Comparison of ENCODE assay signal across 19 cellular contexts in the genomic region with DNA sequence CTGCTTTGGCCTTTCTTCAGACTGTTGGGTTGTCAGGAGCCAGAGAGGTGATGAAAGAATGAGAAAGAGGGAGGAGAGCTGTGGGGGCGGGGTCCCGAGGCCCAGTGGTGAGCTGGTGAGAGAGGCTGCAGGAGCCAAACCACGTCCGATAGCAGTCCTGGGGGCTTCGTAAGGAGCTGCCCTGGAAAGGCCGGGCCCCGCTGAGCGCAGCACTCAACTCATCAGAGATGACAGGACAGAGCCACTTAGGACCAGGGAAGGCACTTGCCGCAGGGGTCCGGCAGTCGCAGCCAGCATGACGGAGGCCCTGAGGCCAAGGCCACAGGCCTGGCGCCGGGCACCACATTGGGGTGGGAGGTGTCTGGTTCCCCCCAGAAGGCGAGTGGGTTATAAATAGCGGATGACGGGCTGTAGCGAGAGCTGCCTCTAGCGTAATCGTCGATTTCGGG.
DNase-seq lines count a peak whose midpoint lies in the region; ATAC-seq and TF ChIP-seq lines count a peak whose summit lies in the region.
"Had no signal": no experiment of that assay in that cellular context is flagged by ENCODE, and none has a peak within 500 bp of the region (broad histone marks: within the 10 kb centered on the region; RNA-seq: fewer than 3 reads in every experiment).

No MANE protein-coding gene starts in this region.

- intact Hi-C loops in Right ventricle myocardium superior (cut with DNase I): no loop called here

- no peak overlapping the region for H2BK120ac ChIP-seq in H9 (ENCODE audit: low read depth, low read length, poor library complexity, severe bottlenecking)

- no peak overlapping the region for H4K8ac ChIP-seq in H9 (replicated peaks; ENCODE audit: insufficient read length, low read depth, low read length)

- H3K56ac ChIP-seq in H9 (ENCODE audit: insufficient read length, low read depth, low read length): no peak overlapping the region

- no peak overlapping the region for H4K91ac ChIP-seq in H9 (ENCODE audit: insufficient read length, low read depth, low read length)

- no peak overlapping the region for H2AFZ ChIP-seq in H9 (ENCODE audit: low read length)
- H2AFZ ChIP-seq: GM23248 had no signal

- H3K9me3 ChIP-seq in right atrium auricular region (no peaks in the 10 kb centered on the region), skeletal muscle tissue (ENCODE audit: control insufficient read depth in 3 of 3, low read length in 3 of 3) (no peaks in the 10 kb centered on the region), H9 (ENCODE audit: control insufficient read depth, low read depth, low read length) (no peaks in the 10 kb centered on the region)
- H3K9me3 ChIP-seq: A549, BLaER1, SJSA1 had no signal

- no peak overlapping the region for H2BK15ac ChIP-seq in H9 (ENCODE audit: low read depth, low read length)

- no peak overlapping the region for H2BK5ac ChIP-seq in H9 (ENCODE audit: insufficient read length, low read length)

- H3K4me3 Mint-ChIP-seq in H9: no peak overlapping the region
- H3K4me3 Mint-ChIP-seq: CD8-positive, alpha-beta T cell had no signal

- DNase-seq in NB4 (ENCODE audit: low read depth): peak; percentile 28
- peak; percentile 66 for DNase-seq in Right ventricle myocardium superior
- no peak for DNase-seq in right atrium auricular region (ENCODE audit: low spot score)
- DNase-seq in H9: no peak
- no peak for DNase-seq in 8988T
- no peak for DNase-seq in cortex of kidney (lab: John Stamatoyannopoulos, UW)
- DNase-seq: Calu3; CD8-positive, alpha-beta T cell; DMS53; GM23248; NCI-H1694 treated with DMSO at 0.1 percent for 48 hours; NCI-H226; NCI-H524 had no signal

- H3K36me3 ChIP-seq in right atrium auricular region (no peaks in the 10 kb centered on the region), skeletal muscle tissue (ENCODE audit: control insufficient read depth in 3 of 3, insufficient read depth in 3 of 3, low read length in 3 of 3) (no peaks in the 10 kb centered on the region)
- H3K36me3 ChIP-seq: BLaER1, SJSA1 had no signal

- H2AK5ac ChIP-seq in H9 (ENCODE audit: insufficient read length, low read length): no peak overlapping the region

- no CpG with 5 or more reads among the region's 22 CpGs for WGBS in H9 (ENCODE audit: extremely low coverage, insufficient read length, low lambda C conversion rate)

- ATAC-seq in Right ventricle myocardium superior (ENCODE audit: poor library complexity) (peak; percentile 24), HG03025 (IDR thresholded peaks at IDR 0.05; ENCODE audit: low FRiP score, unreplicated experiment) (no peak)
- ATAC-seq: A549; CD8-positive, alpha-beta T cell; HCT116 had no signal

- H3K23me2 ChIP-seq in H9 (ENCODE audit: insufficient read length, low read depth, low read length, poor library complexity, severe bottlenecking): no peaks in the 10 kb centered on the region

- H3K4me1 ChIP-seq in right atrium auricular region (peaks cover 0 to 87% of the 10 kb centered on the region in 2 donors), skeletal muscle tissue (ENCODE audit: control insufficient read depth in 3 of 3, insufficient read depth in 3 of 3, low read length in 3 of 3) (peaks cover 49 to 68% (median 62%) of the 10 kb centered on the region in 3 donors), H9 (ENCODE audit: insufficient read depth, low read length) (no peaks in the 10 kb centered on the region)
- H3K4me1 ChIP-seq: A549, SJSA1 had no signal

- no peaks in the 10 kb centered on the region for H4K20me1 ChIP-seq in H9 (ENCODE audit: control insufficient read depth, insufficient read depth, insufficient read length)
- H4K20me1 ChIP-seq: BLaER1 had no signal

- H3K4me1 Mint-ChIP-seq in H9: peaks cover 39 to 48% of the 10 kb centered on the region in 2 experiments

- no peak overlapping the region for H2BK12ac ChIP-seq in H9 (ENCODE audit: insufficient read length, low read depth, low read length)

- no peak overlapping the region for H3K18ac ChIP-seq in H9 (ENCODE audit: insufficient read length, low read depth, low read length)

- no peak for TF ChIP-seq POLR2A in NB4 (IDR thresholded peaks at IDR 0.05; ENCODE audit: extremely low read depth, insufficient read length)

- no peaks in the 10 kb centered on the region for H3K27me3 Mint-ChIP-seq in H9 (ENCODE audit: low read depth)

- H3K79me1 ChIP-seq in H9 (ENCODE audit: insufficient read depth, low read depth, low read length, poor library complexity, severe bottlenecking): no peaks in the 10 kb centered on the region

- no peak overlapping the region for H3T11ph ChIP-seq in H9 (ENCODE audit: low read length)

- H3K14ac ChIP-seq in H9 (ENCODE audit: insufficient read depth, low read length): no peak overlapping the region

- H3K4ac ChIP-seq in H9 (ENCODE audit: low read depth, low read length): no peak overlapping the region

- H3K36me3 Mint-ChIP-seq in H9 (ENCODE audit: insufficient read depth in 1 of 3, low read depth in 3 of 3): no peaks in the 10 kb centered on the region; a peak in 1 of 7 replicates
- H3K36me3 Mint-ChIP-seq: CD8-positive, alpha-beta T cell had no signal

- no peak overlapping the region for H4K5ac ChIP-seq in H9 (ENCODE audit: insufficient read length, low read depth, low read length)

- H3K79me2 ChIP-seq in H9 (ENCODE audit: insufficient read depth, low read length): no peaks in the 10 kb centered on the region

- H3K9me3 Mint-ChIP-seq in H9: no peaks in the 10 kb centered on the region
- H3K9me3 Mint-ChIP-seq: CD8-positive, alpha-beta T cell had no signal

- H3K27ac ChIP-seq in right atrium auricular region: peak overlapping the region; percentile 91 to 97
- peak overlapping the region; percentile 97 for H3K27ac ChIP-seq in skeletal muscle tissue (ENCODE audit: low read depth, low read length)
- H3K27ac ChIP-seq in H9 (ENCODE audit: insufficient read length, low read depth, low read length): no peak overlapping the region
- H3K27ac ChIP-seq: A549, BLaER1, GM23248, SJSA1 had no signal

- H3K4me2 ChIP-seq in H9 (ENCODE audit: insufficient read depth, insufficient read length, low read length): no peak overlapping the region
- H3K4me2 ChIP-seq: A549, BLaER1 had no signal

- no peak overlapping the region for H3K4me3 ChIP-seq in NB4 (ENCODE audit: low read depth, low read length)
- H3K4me3 ChIP-seq in right atrium auricular region: no peak overlapping the region
- H3K4me3 ChIP-seq in skeletal muscle tissue (ENCODE audit: low read length in 3 of 3): no peak overlapping the region
- H3K4me3 ChIP-seq: A549, BLaER1, GM23248, SJSA1 had no signal

- H3K9ac ChIP-seq in skeletal muscle tissue (ENCODE audit: low read depth in 1 of 3, low read length in 3 of 3): peak overlapping the region; percentile 12 to 50 (median 47)
- no peak overlapping the region for H3K9ac ChIP-seq in H9 (ENCODE audit: extremely low read depth, insufficient read length, low read length)
- H3K9ac ChIP-seq: BLaER1, GM23248 had no signal

- no peak overlapping the region for H2BK20ac ChIP-seq in H9 (ENCODE audit: low read depth, low read length, poor library complexity, severe bottlenecking)

- TF ChIP-seq CTCF in NB4 (IDR thresholded peaks at IDR 0.05; ENCODE audit: low read depth, low read length): no peak
- TF ChIP-seq CTCF in right atrium auricular region (IDR thresholded peaks at IDR 0.05): no peak
- TF ChIP-seq CTCF in H9 (conservative IDR thresholded peaks at IDR 0.05): no peak

- peak overlapping the region in 1 of 3 experiments; percentile 27; a peak in 1 of 7 replicates for H3K27ac Mint-ChIP-seq in H9
- H3K27ac Mint-ChIP-seq: CD8-positive, alpha-beta T cell had no signal

- H3K23ac ChIP-seq in H9 (ENCODE audit: insufficient read length, low read depth, low read length): no peak overlapping the region

- H3K27me3 ChIP-seq in right atrium auricular region (no peaks in the 10 kb centered on the region), skeletal muscle tissue (ENCODE audit: control insufficient read depth in 3 of 3, insufficient read depth in 3 of 3, low read length in 3 of 3) (no peaks in the 10 kb centered on the region), H9 (ENCODE audit: insufficient read depth, low read length) (no peaks in the 10 kb centered on the region)
- H3K27me3 ChIP-seq: BLaER1, SJSA1 had no signal

Comparison
In these comparisons a context has a peak if more than half of its experiments do, and no peak if none do; other contexts are left out.
1. DNase-seq: peak in NB4 (single experiment) and Right ventricle myocardium superior (single experiment); none in right atrium auricular region (single experiment), H9 (single experiment), 8988T (single experiment) and cortex of kidney (single experiment).